ENCODE assay signal across 17 cellular contexts in genomic region chr15:21267231-21267630, GRCh38.
DNase-seq lines count a peak whose midpoint lies in the region; ATAC-seq, FAIRE-seq and TF ChIP-seq lines count a peak whose summit lies in the region.
"Had no signal": no experiment of that assay in that cellular context is flagged by ENCODE, and none has a peak within 500 bp of the region (broad histone marks: within the 10 kb centered on the region; RNA-seq: fewer than 3 reads in every experiment).

No MANE protein-coding gene starts in this region.

- H3K9me3 ChIP-seq in pancreas (no peaks in the 10 kb centered on the region), stomach (peaks cover 0 to 6% (median 5%) of the 10 kb centered on the region in 4 donors), kidney (ENCODE audit: control insufficient read depth in 1 of 2, low read length in 2 of 2) (no peaks in the 10 kb centered on the region)

- no peak overlapping the region for H3K9ac ChIP-seq in kidney (ENCODE audit: low read length in 2 of 2)
- H3K9ac ChIP-seq: BLaER1, GM23248 had no signal

- H3K27ac ChIP-seq in pancreas (no peak overlapping the region), stomach (no peak overlapping the region), kidney (ENCODE audit: low read depth in 2 of 2, low read length in 2 of 2) (no peak overlapping the region)
- H3K27ac ChIP-seq: BLaER1, GM23248 had no signal

- in situ Hi-C loops in G401 (cut with HindIII; ENCODE audit: low sequenced_read_pairs): no loop called here

- TF ChIP-seq POLR2A in stomach (IDR thresholded peaks at IDR 0.05): no peak

- H3K36me3 ChIP-seq in pancreas (no peaks in the 10 kb centered on the region), stomach (no peaks in the 10 kb centered on the region), kidney (ENCODE audit: control insufficient read depth in 1 of 2, insufficient read depth in 2 of 2, low read length in 2 of 2) (no peaks in the 10 kb centered on the region)
- H3K36me3 ChIP-seq: BLaER1 had no signal

- no peaks in the 10 kb centered on the region for H3K4me1 ChIP-seq in pancreas
- no peaks in the 10 kb centered on the region for H3K4me1 ChIP-seq in stomach
- no peaks in the 10 kb centered on the region for H3K4me1 ChIP-seq in kidney (ENCODE audit: control insufficient read depth in 1 of 2, insufficient read depth in 1 of 2, low read depth in 1 of 2, low read length in 2 of 2)

- peaks cover 0 to 5% (median 0%) of the 10 kb centered on the region in 4 donors for H3K27me3 ChIP-seq in pancreas
- H3K27me3 ChIP-seq in stomach: peaks cover 0 to under 1% (median 0%) of the 10 kb centered on the region in 3 donors
- H3K27me3 ChIP-seq: BLaER1 had no signal

- intact Hi-C loops in pancreas (cut with DNase I): no loop called here
- intact Hi-C loops in stomach (cut with DNase I; ENCODE audit: low total_unique reads): no loop called here
- intact Hi-C loops in kidney (cut with DNase I): no loop called here

- TF ChIP-seq EP300 in stomach (IDR thresholded peaks at IDR 0.05): no peak

- ATAC-seq in pancreas (no peak), HG02970 (IDR thresholded peaks at IDR 0.05; ENCODE audit: low FRiP score, unreplicated experiment) (no peak)
- ATAC-seq: GM12878 had no signal

- TF ChIP-seq CTCF in pancreas (IDR thresholded peaks at IDR 0.05): no peak
- no peak for TF ChIP-seq CTCF in stomach (IDR thresholded peaks at IDR 0.05)
- TF ChIP-seq CTCF in kidney (IDR thresholded peaks at IDR 0.05; ENCODE audit: borderline replicate concordance, extremely low read depth, insufficient read depth): no peak

- FAIRE-seq in frontal cortex (lab: Jason Lieb, UNC): peak; percentile 92
- peak; percentile 5 for FAIRE-seq in pancreas (lab: Jason Lieb, UNC)
- no peak for FAIRE-seq in kidney (lab: Jason Lieb, UNC)
- FAIRE-seq: GM12878 had no signal

- DNase-seq in G401 (ENCODE audit: low spot score) (peak; percentile 3), RPMI8226 (peak; percentile 3), frontal cortex (ENCODE audit: low spot score in 2 of 2) (no peak), pancreas (no peak), stomach (no peak), GDM1 (lab: John Stamatoyannopoulos, UW) (no peak), kidney (no peak)
- DNase-seq: 8988T; AML-193; CD4-positive, CD25-positive, alpha-beta regulatory T cell; DMS53; H7; IMR-90 had no signal

- WGBS in pancreas, 2 donors: 19 to 37% methylated on average over 2 of the region's 2 CpGs
- WGBS in stomach, 5 donors: 9 to 26% (median 15%) methylated on average over 2 of the region's 2 CpGs

- no peak overlapping the region for H3K4me3 ChIP-seq in pancreas
- H3K4me3 ChIP-seq in stomach: no peak overlapping the region
- no peak overlapping the region for H3K4me3 ChIP-seq in kidney (ENCODE audit: low read length in 2 of 2)
- H3K4me3 ChIP-seq: BLaER1, GM12878, GM23248 had no signal

Comparison
In these comparisons a context has a peak if more than half of its experiments do, and no peak if none do; other contexts are left out.
1. DNase-seq: peak in G401 (single experiment) and RPMI8226 (single experiment); none in frontal cortex (0 of 2), pancreas (0 of 6), stomach (single experiment), GDM1 (single experiment) and kidney (single experiment).